8 cellular contexts compared by ENCODE assay signal in the genomic region with DNA sequence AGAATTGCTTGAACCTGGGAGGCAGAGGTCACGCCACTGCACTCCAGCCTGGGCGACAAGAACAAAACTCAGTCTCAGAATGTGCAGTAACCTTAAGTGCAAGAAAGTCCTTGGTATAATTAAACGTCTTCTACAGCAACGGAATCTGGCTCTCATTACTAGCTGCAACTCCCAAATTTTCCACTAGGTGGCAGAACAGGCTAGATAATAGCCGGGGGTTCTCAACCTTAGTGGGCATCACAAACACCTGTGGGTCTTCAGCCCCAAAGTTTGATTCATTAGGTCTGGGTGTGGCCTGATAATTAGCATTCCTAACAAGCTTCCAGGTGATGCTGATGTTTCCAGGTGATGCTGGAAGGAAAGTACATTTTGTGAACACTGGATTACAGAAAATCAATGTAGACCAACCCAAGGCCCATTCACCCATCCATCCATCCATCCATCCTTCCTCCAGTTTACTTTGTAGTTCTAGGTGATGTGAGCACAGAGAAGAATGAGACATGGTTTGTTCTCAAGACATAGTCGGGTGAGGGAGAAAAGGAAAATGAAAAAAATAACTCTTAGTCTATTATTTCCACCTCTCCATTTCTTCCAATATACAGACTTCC. TPM values are rescaled to one million over a fixed set of nuclear protein-coding genes. Genes with fewer than 3 reads are reported as not detected.
DNase-seq lines count a peak whose midpoint lies in the region; ATAC-seq and TF ChIP-seq lines count a peak whose summit lies in the region.

No MANE protein-coding gene starts in this region.

- H3K27me3 Mint-ChIP-seq in natural killer cell (ENCODE audit: low read depth in 2 of 2): no peaks in the 10 kb centered on the region

- TF ChIP-seq POLR2A in erythroblast (IDR thresholded peaks at IDR 0.05; ENCODE audit: low read length) (no peak), stomach (IDR thresholded peaks at IDR 0.05) (no peak)

- no peaks in the 10 kb centered on the region for H3K9me3 ChIP-seq in stomach

- peak overlapping the region in 1 of 5 donors; percentile 37 for H3K27ac ChIP-seq in stomach

- H3K36me3 ChIP-seq in GM06990 (ENCODE audit: control insufficient read depth, insufficient read depth, low read length) (peaks cover 4% of the 10 kb centered on the region), stomach (peaks cover 0 to 34% (median 24%) of the 10 kb centered on the region in 4 donors)

- no peak overlapping the region for H3K4me3 ChIP-seq in GM06990 (replicated peaks; ENCODE audit: low read depth, low read length)
- no peak overlapping the region for H3K4me3 ChIP-seq in stomach

- TF ChIP-seq EP300 in stomach (IDR thresholded peaks at IDR 0.05): no peak

- peak; percentile 70 for TF ChIP-seq CTCF in GM06990 (IDR thresholded peaks at IDR 0.05; ENCODE audit: insufficient read depth, low read length, poor library complexity, severe bottlenecking)
- TF ChIP-seq CTCF in natural killer cell (IDR thresholded peaks at IDR 0.05): peak; percentile 93
- peak in 5 of 7 experiments; percentile 86 to 95 (median 90) for TF ChIP-seq CTCF in stomach (IDR thresholded peaks at IDR 0.05)

- ATAC-seq in HG02943 (IDR thresholded peaks at IDR 0.05; ENCODE audit: low read depth, unreplicated experiment) (peak; percentile 40), natural killer cell (peak; percentile 69 to 85 (median 74)), HG02852 (IDR thresholded peaks at IDR 0.05; ENCODE audit: unreplicated experiment) (no peak)

- DNase-seq in GM06990 (ENCODE audit: extremely low read depth, insufficient read length): no peak
- peak; percentile 54 for DNase-seq in NOMO-1 treated with DMSO at 0.1 percent for 48 hours (lab: John Stamatoyannopoulos, UW; ENCODE audit: unreplicated experiment)
- peak; percentile 68 for DNase-seq in activated CD8-positive, alpha-beta memory T cell treated with anti-CD3 and anti-CD28 coated beads, Interleukin-2, amount 50 U/mL, for 4 hours
- peak; percentile 54 to 82 for DNase-seq in erythroblast (lab: John Stamatoyannopoulos, UW)
- DNase-seq in natural killer cell: peak; percentile 51
- DNase-seq in stomach: peak; percentile 64

- peak overlapping the region in 1 of 2 donors; percentile 36 for H3K27ac Mint-ChIP-seq in natural killer cell

- intact Hi-C loops in natural killer cell (cut with micrococcal nuclease): loop anchor here (1.0 kb wide), 3 partner anchors 180 to 304 kb away; no protein-coding TSS in a partner anchor
- intact Hi-C loops in stomach (cut with DNase I; ENCODE audit: low total_unique reads): loop anchor here (5.0 to 10.0 kb wide), 2 partner anchors 179 to 301 kb away; no protein-coding TSS in a partner anchor

- 9 to 15% (median 11%) methylated on average over 6 of the region's 6 CpGs for WGBS in stomach, 5 donors

- H3K36me3 Mint-ChIP-seq in natural killer cell: peaks cover 2% of the 10 kb centered on the region

- H3K27me3 ChIP-seq in GM06990 (replicated peaks; ENCODE audit: control insufficient read depth, insufficient read depth, low read length) (no peaks in the 10 kb centered on the region), stomach (no peaks in the 10 kb centered on the region)

- H3K4me1 Mint-ChIP-seq in natural killer cell: peaks cover 0 to 5% of the 10 kb centered on the region in 2 donors

- H3K4me1 ChIP-seq in stomach: peaks cover 0 to 16% (median 2%) of the 10 kb centered on the region in 4 donors

- no peaks in the 10 kb centered on the region for H3K9me3 Mint-ChIP-seq in natural killer cell

- no peak overlapping the region for H3K4me3 Mint-ChIP-seq in natural killer cell

RNA-seq across cellular contexts. Expression of gene FBXW2, which starts 37.3 kb away (rescaled TPM):
- total RNA-seq in natural killer cell: 100 to 1,000 TPM in 1 of 3 donors, 10 to 100 TPM in 2; 88.3 to 122 (median 92.6) TPM
- 10 to 100 TPM; 11.3 to 78.9 (median 31.2) TPM for total RNA-seq in stomach
- 10 to 100 TPM in 2 of 3 donors, 1 to 10 TPM in 1; 7.9 to 19.2 (median 16.7) TPM for polyA plus RNA-seq in stomach

RNA-seq across cellular contexts. Expression of gene MEGF9, which starts 41.7 kb away (rescaled TPM):
- total RNA-seq in natural killer cell (10 to 100 TPM; 17.5 to 25.9 (median 22.3) TPM), stomach (10 to 100 TPM in 4 of 5 donors, 1 to 10 TPM in 1; 4.1 to 26.8 (median 15.8) TPM)
- 1 to 10 TPM; 3.5 to 4.1 (median 3.7) TPM for polyA plus RNA-seq in stomach
